In the genomic region with DNA sequence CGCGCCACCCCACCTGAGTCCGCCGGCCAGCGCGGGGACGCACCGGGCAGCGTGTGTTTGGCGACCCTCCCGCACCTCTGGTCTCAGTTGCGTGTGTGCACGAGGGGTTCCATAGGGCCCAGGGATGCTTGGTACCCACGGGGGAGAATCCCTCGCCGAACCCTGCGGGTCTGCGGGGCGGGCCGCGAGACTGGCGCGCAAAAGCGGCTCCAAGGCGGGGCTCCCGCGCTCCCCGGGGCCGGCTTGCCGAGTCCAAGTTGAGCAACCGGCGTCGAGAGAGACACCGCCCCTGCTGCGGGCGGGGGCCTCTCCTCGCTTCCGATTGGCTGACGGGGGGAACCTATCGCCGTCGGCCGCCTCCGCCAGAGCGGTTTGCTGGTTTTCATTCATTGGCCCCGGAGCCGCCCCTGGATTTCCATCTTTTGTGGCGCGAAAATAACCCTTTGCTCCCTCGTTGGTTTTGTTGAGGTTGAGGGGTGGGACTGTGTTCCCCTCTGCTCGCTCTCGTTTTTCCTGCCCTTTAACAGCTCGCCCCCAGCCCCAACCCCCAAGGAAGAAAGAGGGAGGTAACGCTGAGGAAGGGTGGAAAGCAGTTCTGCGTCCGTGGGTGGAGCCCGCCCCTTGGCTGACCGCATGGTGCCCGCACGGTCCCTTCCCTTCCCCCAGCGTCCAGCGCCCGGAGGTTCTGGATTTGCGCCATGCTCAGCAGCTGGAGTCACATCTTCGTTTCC, we compare ENCODE assay signal across 1 cellular context.
TF ChIP-seq lines count a peak whose summit lies in the region.

No MANE protein-coding gene starts in this region.

TF ChIP-seq in HepG2, 621 proteins besides CTCF, POLR2A, EP300 and RAD21 (continued from another document and continues in another):
- TF ChIP-seq HNF4G (IDR thresholded peaks at IDR 0.05; ENCODE audit: borderline replicate concordance, low read depth, low read length), result peak; percentile 41; the same call in 1 of the 2 replicates
- no peak for TF ChIP-seq HNF4G (CRISPR knock-in tag; IDR thresholded peaks at IDR 0.05; ENCODE audit: borderline replicate concordance, low read depth)
- peak; percentile 79 for TF ChIP-seq PHF8 (CRISPR knock-in tag; IDR thresholded peaks at IDR 0.05)
- no peak for TF ChIP-seq ZBTB10 (CRISPR knock-in tag; IDR thresholded peaks at IDR 0.05; ENCODE audit: borderline replicate concordance)
- TF ChIP-seq, protein P1, sequence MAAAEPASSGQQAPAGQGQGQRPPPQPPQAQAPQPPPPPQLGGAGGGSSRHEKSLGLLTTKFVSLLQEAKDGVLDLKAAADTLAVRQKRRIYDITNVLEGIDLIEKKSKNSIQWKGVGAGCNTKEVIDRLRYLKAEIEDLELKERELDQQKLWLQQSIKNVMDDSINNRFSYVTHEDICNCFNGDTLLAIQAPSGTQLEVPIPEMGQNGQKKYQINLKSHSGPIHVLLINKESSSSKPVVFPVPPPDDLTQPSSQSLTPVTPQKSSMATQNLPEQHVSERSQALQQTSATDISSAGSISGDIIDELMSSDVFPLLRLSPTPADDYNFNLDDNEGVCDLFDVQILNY (CRISPR knock-in tag; conservative IDR thresholded peaks at IDR 0.05), result peak; percentile 48
- TF ChIP-seq NFYB (CRISPR knock-in tag; IDR thresholded peaks at IDR 0.05), result peak; percentile 88
- peak; percentile 11; the same call in 1 of the 2 replicates for TF ChIP-seq ZBTB20 (CRISPR knock-in tag; IDR thresholded peaks at IDR 0.05; ENCODE audit: borderline replicate concordance, low read depth)
- peak; percentile 79 for TF ChIP-seq HNRNPLL (IDR thresholded peaks at IDR 0.05; ENCODE audit: low read depth, low read length, poor library complexity, severe bottlenecking)
- no peak for TF ChIP-seq DNMT3B (CRISPR knock-in tag; conservative IDR thresholded peaks at IDR 0.05)
- no peak for TF ChIP-seq TRIM24 (CRISPR knock-in tag; IDR thresholded peaks at IDR 0.05)
- peak; percentile 48 for TF ChIP-seq ZNF883 (CRISPR knock-in tag; IDR thresholded peaks at IDR 0.05; ENCODE audit: not compliant biosample characterization)
- TF ChIP-seq PATZ1 (CRISPR knock-in tag; IDR thresholded peaks at IDR 0.05), result peak; percentile 92
- TF ChIP-seq FOXK1 (CRISPR knock-in tag; IDR thresholded peaks at IDR 0.05; ENCODE audit: borderline replicate concordance, low read depth), result no peak
- TF ChIP-seq ZNF274 (CRISPR knock-in tag; IDR thresholded peaks at IDR 0.05), result peak; percentile 55; the same call in 1 of the 2 replicates
- no peak for TF ChIP-seq RELA (CRISPR knock-in tag; IDR thresholded peaks at IDR 0.05)
- TF ChIP-seq ZNF33B (CRISPR knock-in tag; IDR thresholded peaks at IDR 0.05), result peak; percentile 78
- TF ChIP-seq ELF1 (CRISPR knock-in tag; IDR thresholded peaks at IDR 0.05), result no peak
- no peak for TF ChIP-seq FOXP1 (IDR thresholded peaks at IDR 0.05)
- TF ChIP-seq FOXP1 (CRISPR knock-in tag; IDR thresholded peaks at IDR 0.05), result no peak
- TF ChIP-seq ZNF430 (CRISPR knock-in tag; IDR thresholded peaks at IDR 0.05), result peak; percentile 83; the same call in 1 of the 2 replicates
- no peak; the same call in 1 of the 2 replicates for TF ChIP-seq FOXM1 (CRISPR knock-in tag; IDR thresholded peaks at IDR 0.05)
- TF ChIP-seq PAXIP1 (CRISPR knock-in tag; conservative IDR thresholded peaks at IDR 0.05), result peak; percentile 63; the same call in 1 of the 2 replicates
- no peak for TF ChIP-seq ZNF614 (CRISPR knock-in tag; IDR thresholded peaks at IDR 0.05; ENCODE audit: borderline replicate concordance)
- peak; percentile 6; the same call in 1 of the 2 replicates for TF ChIP-seq ELF3 (CRISPR knock-in tag; IDR thresholded peaks at IDR 0.05)
- peak; percentile 68; the same call in 1 of the 2 replicates for TF ChIP-seq ZNF878 (CRISPR knock-in tag; IDR thresholded peaks at IDR 0.05)
- no peak for TF ChIP-seq CAMTA2 (CRISPR knock-in tag; IDR thresholded peaks at IDR 0.05; ENCODE audit: borderline replicate concordance)
- TF ChIP-seq MXI1 (IDR thresholded peaks at IDR 0.05; ENCODE audit: borderline replicate concordance, low read depth, low read length), result peak; percentile 91
- no peak for TF ChIP-seq ATF6 (CRISPR knock-in tag; conservative IDR thresholded peaks at IDR 0.05)
- TF ChIP-seq ZNF720 (CRISPR knock-in tag; IDR thresholded peaks at IDR 0.05), result no peak
- TF ChIP-seq MLLT10 (CRISPR knock-in tag; IDR thresholded peaks at IDR 0.05), result no peak
- no peak; the same call in 1 of the 2 replicates for TF ChIP-seq FOSL2 (CRISPR knock-in tag; IDR thresholded peaks at IDR 0.05)
- TF ChIP-seq ZNF816 (CRISPR knock-in tag; IDR thresholded peaks at IDR 0.05; ENCODE audit: borderline replicate concordance), result no peak; the same call in 1 of the 2 replicates
- TF ChIP-seq, protein P2, sequence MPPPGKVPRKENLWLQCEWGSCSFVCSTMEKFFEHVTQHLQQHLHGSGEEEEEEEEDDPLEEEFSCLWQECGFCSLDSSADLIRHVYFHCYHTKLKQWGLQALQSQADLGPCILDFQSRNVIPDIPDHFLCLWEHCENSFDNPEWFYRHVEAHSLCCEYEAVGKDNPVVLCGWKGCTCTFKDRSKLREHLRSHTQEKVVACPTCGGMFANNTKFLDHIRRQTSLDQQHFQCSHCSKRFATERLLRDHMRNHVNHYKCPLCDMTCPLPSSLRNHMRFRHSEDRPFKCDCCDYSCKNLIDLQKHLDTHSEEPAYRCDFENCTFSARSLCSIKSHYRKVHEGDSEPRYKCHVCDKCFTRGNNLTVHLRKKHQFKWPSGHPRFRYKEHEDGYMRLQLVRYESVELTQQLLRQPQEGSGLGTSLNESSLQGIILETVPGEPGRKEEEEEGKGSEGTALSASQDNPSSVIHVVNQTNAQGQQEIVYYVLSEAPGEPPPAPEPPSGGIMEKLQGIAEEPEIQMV (CRISPR knock-in tag; IDR thresholded peaks at IDR 0.05; ENCODE audit: low read depth), result peak; percentile 87
- peak; percentile 77 for TF ChIP-seq KLF15 (CRISPR knock-in tag; IDR thresholded peaks at IDR 0.05; ENCODE audit: borderline replicate concordance)
- no peak for TF ChIP-seq ZNF570 (CRISPR knock-in tag; IDR thresholded peaks at IDR 0.05; ENCODE audit: borderline replicate concordance)
- no peak for TF ChIP-seq RBAK (CRISPR knock-in tag; IDR thresholded peaks at IDR 0.05)
- no peak; the same call in 1 of the 2 replicates for TF ChIP-seq ZNF160 (CRISPR knock-in tag; IDR thresholded peaks at IDR 0.05)
- TF ChIP-seq PRDM15 (CRISPR knock-in tag; IDR thresholded peaks at IDR 0.05), result no peak; the same call in 1 of the 2 replicates
- TF ChIP-seq, protein P3, sequence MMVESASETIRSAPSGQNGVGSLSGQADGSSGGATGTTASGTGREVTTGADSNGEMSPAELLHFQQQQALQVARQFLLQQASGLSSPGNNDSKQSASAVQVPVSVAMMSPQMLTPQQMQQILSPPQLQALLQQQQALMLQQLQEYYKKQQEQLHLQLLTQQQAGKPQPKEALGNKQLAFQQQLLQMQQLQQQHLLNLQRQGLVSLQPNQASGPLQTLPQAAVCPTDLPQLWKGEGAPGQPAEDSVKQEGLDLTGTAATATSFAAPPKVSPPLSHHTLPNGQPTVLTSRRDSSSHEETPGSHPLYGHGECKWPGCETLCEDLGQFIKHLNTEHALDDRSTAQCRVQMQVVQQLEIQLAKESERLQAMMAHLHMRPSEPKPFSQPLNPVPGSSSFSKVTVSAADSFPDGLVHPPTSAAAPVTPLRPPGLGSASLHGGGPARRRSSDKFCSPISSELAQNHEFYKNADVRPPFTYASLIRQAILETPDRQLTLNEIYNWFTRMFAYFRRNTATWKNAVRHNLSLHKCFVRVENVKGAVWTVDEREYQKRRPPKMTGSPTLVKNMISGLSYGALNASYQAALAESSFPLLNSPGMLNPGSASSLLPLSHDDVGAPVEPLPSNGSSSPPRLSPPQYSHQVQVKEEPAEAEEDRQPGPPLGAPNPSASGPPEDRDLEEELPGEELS (CRISPR knock-in tag; IDR thresholded peaks at IDR 0.05), result peak; percentile 63
- TF ChIP-seq NCOR1 (IDR thresholded peaks at IDR 0.05; ENCODE audit: borderline replicate concordance, low read length), result peak; percentile 53; the same call in 1 of the 2 replicates
